18 cellular contexts compared by ENCODE assay signal in genomic region chr2:47026738-47027531, GRCh38.
A peak's percentile ranks its signal among the peaks of the same experiment; 100 is the strongest.
DNase-seq lines count a peak whose midpoint lies in the region; ATAC-seq and TF ChIP-seq lines count a peak whose summit lies in the region.
"Had no signal": no experiment of that assay in that cellular context is flagged by ENCODE, and none has a peak within 500 bp of the region (broad histone marks: within the 10 kb centered on the region; RNA-seq: fewer than 3 reads in every experiment).

No MANE protein-coding gene starts in this region.

- H3K27me3 ChIP-seq in lung (ENCODE audit: control insufficient read depth, insufficient read depth) = no peaks in the 10 kb centered on the region

- WGBS in lung, 2 donors = 79 to 84% methylated on average over 9 of the region's 9 CpGs

- no peak overlapping the region for H3K4me3 ChIP-seq in lung

- peak; percentile 54 for ATAC-seq in Right ventricle myocardium inferior
- no peak for ATAC-seq in lung (ENCODE audit: insufficient read depth, low FRiP score)
- ATAC-seq in GM21576 (IDR thresholded peaks at IDR 0.05; ENCODE audit: unreplicated experiment) = no peak
- ATAC-seq in HG02759 (IDR thresholded peaks at IDR 0.05; ENCODE audit: unreplicated experiment) = no peak
- ATAC-seq: naive thymus-derived CD8-positive, alpha-beta T cell; stimulated activated memory B cell treated with anti-CD40 and anti-IgM and Interleukin-4, amounts not matched to agents 10 μg/mL and 1 μg/mL and 100 μg/mL, for 72 hours; T-helper 17 cell had no signal

- intact Hi-C loops in Right ventricle myocardium inferior (cut with DNase I) = no loop called here
- intact Hi-C loops in cardiac septum (cut with DNase I) = no loop called here

- H3K9me3 ChIP-seq in lung (ENCODE audit: control insufficient read depth in 2 of 2, insufficient read depth in 1 of 2, low read length in 1 of 2) = no peaks in the 10 kb centered on the region

- TF ChIP-seq CTCF in lung (IDR thresholded peaks at IDR 0.05; ENCODE audit: control extremely low read depth, extremely low read depth) = no peak

- no peak for TF ChIP-seq POLR2A in erythroblast (IDR thresholded peaks at IDR 0.05; ENCODE audit: low read length)

- H3K27ac ChIP-seq in lung (ENCODE audit: low read depth in 1 of 2, low read length in 1 of 2) = peak overlapping the region; percentile 6 to 8

- no peak for DNase-seq in Right ventricle myocardium inferior (ENCODE audit: missing footprints)
- DNase-seq in cardiac septum (ENCODE audit: low spot score) = no peak
- DNase-seq in erythroblast (lab: John Stamatoyannopoulos, UW) = peak; percentile 49 to 60
- no peak for DNase-seq in lung (ENCODE audit: low spot score)
- DNase-seq in MV-4-11 (lab: John Stamatoyannopoulos, UW) = no peak
- no peak for DNase-seq in mucosa of gallbladder (ENCODE audit: low spot score)
- DNase-seq: ACHN; activated CD4-positive, alpha-beta T cell treated with anti-CD3 and anti-CD28 coated beads for 4 hours; amniotic stem cell; foreskin melanocyte; GDM1; naive thymus-derived CD8-positive, alpha-beta T cell; NCI-H1092 treated with DMSO at 0.1 percent for 48 hours; NCI-H526; T-helper 17 cell had no signal

- H3K36me3 ChIP-seq in lung (ENCODE audit: control insufficient read depth in 2 of 2, insufficient read depth in 2 of 2, low read length in 2 of 2) = peaks cover 0 to 74% of the 10 kb centered on the region in 2 donors

- peaks cover 0 to 14% of the 10 kb centered on the region in 2 donors for H3K4me1 ChIP-seq in lung (ENCODE audit: control insufficient read depth in 2 of 2, insufficient read depth in 2 of 2, low read length in 2 of 2)

Comparison
In these comparisons a context has a peak if more than half of its experiments do, and no peak if none do; other contexts are left out.
1. DNase-seq: peak in erythroblast (2 of 2); none in Right ventricle myocardium inferior (single experiment), cardiac septum (single experiment), lung (single experiment), MV-4-11 (single experiment) and mucosa of gallbladder (single experiment).